In genomic region chr15:87971076-87971475, GRCh38 we compare ENCODE assay signal across 29 cellular contexts.
"Had no signal": no experiment of that assay in that cellular context is flagged by ENCODE, and none has a peak within 500 bp of the region (broad histone marks: within the 10 kb centered on the region; RNA-seq: fewer than 3 reads in every experiment).

No MANE protein-coding gene starts in this region.

- H3K4me3 ChIP-seq: adrenal gland, body of pancreas, breast epithelium had no signal

- H3K9me3 ChIP-seq: adrenal gland, body of pancreas, breast epithelium had no signal

- DNase-seq: activated B cell treated with CpG ODN at 0.5 μM for 24 hours; activated CD4-positive, alpha-beta memory T cell treated with anti-CD3 and anti-CD28 coated beads for 36 hours; activated CD4-positive, alpha-beta T cell treated with anti-CD3 and anti-CD28 coated beads for 4 hours; activated CD4-positive, alpha-beta T cell treated with anti-CD3 and anti-CD28 coated beads, Interleukin-2, amount 10 ng/mL, durations not matched to agents 24 days and 14 days; activated CD4-positive, alpha-beta T cell treated with anti-CD3 and anti-CD28 coated beads, Interleukin-2, amount 50 U/mL, for 1 hour; activated CD4-positive, alpha-beta T cell treated with anti-CD3 and anti-CD28 coated beads, Interleukin-2, amount 50 U/mL, for 4 hours; activated CD4-positive, CD25-positive, alpha-beta regulatory T cell treated with anti-CD3 and anti-CD28 coated beads, Interleukin-2, amount 50 U/mL, for 72 hours; activated CD8-positive, alpha-beta memory T cell treated with anti-CD3 and anti-CD28 coated beads, Interleukin-2, amount 50 U/mL, for 4 hours; activated CD8-positive, alpha-beta T cell treated with anti-CD3 and anti-CD28 coated beads for 36 hours; activated effector memory CD4-positive, alpha-beta T cell treated with anti-CD3 and anti-CD28 coated beads, Interleukin-2, amount 50 U/mL, for 16 hours; activated gamma-delta T cell treated with Interleukin-2 at 50 U/mL for 16 hours; activated naive CD4-positive, alpha-beta T cell; activated naive CD4-positive, alpha-beta T cell treated with anti-CD3 and anti-CD28 coated beads for 36 hours; activated naive CD4-positive, alpha-beta T cell treated with anti-CD3 and anti-CD28 coated beads, Interleukin-2, amount 50 U/mL, for 16 hours; activated naive CD8-positive, alpha-beta T cell treated with anti-CD3 and anti-CD28 coated beads for 36 hours; activated T-cell treated with anti-CD3 and anti-CD28 coated beads for 4 hours; activated T-cell treated with anti-CD3 and anti-CD28 coated beads, Interleukin-2, amount 50 U/mL, for 1 hour; activated T-cell treated with anti-CD3 and anti-CD28 coated beads, Interleukin-2, amount 50 U/mL, for 4 hours; activated T-cell treated with anti-CD3 and anti-CD28 coated beads, Interleukin-2, amount 50 U/mL, for 72 hours; adrenal gland; amniotic stem cell; body of pancreas; brain microvascular endothelial cell; cerebellar nuclear complex; T-helper 1 cell; T-helper 2 cell; T-helper 9 cell had no signal

- H3K4me1 ChIP-seq: adrenal gland, body of pancreas, breast epithelium had no signal

- H3K36me3 ChIP-seq: adrenal gland, brain microvascular endothelial cell, breast epithelium had no signal

- H3K27me3 ChIP-seq: adrenal gland, body of pancreas, brain microvascular endothelial cell, breast epithelium had no signal

- H3K27ac ChIP-seq: body of pancreas, brain microvascular endothelial cell, VCaP had no signal
